Comparison of ENCODE assay signal across 7 cellular contexts in the genomic region with DNA sequence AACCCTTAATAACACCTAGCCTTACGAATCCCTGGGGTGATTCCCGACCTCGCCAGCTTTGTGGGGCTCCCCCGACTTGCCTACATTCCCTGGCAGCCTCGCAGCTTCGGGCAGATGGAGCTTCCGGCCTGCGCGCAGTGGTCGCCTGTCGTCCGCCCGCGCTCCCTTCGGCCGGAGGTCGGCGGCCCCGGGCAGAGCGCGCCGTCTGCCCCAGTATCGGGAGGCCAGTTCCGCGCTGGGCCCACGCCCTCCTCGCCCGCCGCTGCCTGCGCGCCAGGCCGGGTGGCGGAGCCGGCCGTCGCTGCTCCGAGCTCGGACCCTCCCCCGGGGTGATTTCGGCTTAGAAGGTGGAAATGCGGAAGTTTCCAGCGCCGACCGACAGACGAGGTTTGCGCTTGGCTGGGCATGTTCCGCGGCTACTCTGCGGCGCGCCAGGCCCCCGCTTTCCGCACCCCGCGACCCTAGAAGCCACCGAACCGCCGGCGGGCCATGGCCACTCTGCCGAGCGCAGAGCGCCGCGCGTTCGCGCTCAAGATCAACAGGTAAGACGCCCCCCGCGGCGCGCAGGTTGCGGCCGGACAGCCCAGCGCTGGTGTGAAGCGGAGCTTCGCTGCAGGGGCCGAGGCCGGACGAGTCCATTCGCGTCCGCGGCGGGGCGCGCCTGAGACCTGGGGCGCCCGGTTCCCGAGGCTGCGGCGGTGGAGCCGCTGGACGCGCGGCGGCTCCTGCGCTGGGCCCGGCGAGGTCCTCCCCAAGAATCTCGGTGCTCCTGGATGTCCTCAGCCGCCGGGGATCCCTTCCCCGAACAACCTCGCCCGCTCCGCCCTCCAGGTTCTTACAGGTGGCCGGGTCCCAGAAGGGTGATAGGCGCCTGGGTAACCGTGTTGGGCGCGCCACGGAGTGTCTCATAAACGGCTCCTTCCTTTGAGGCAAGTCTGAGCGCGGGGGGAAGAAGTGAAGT. TPM values are rescaled to one million over a fixed set of nuclear protein-coding genes. Genes with fewer than 3 reads are reported as not detected.
A peak's percentile ranks its signal among the peaks of the same experiment; 100 is the strongest.
DNase-seq lines count a peak whose midpoint lies in the region; ATAC-seq and TF ChIP-seq lines count a peak whose summit lies in the region.

A gene (plus strand): TSS at position 378 of the 961 bp plus-strand sequence. CDS start 112 bp downstream, at position 490.

- H3K36me3 ChIP-seq in fibroblast of lung (ENCODE audit: control insufficient read depth, insufficient read depth, low read length) (no peaks in the 10 kb centered on the region), neuron (ENCODE audit: insufficient read depth, low read length) (no peaks in the 10 kb centered on the region)

- H3K9me3 ChIP-seq in fibroblast of lung (ENCODE audit: control insufficient read depth, insufficient read depth, low read depth, low read length) (no peaks in the 10 kb centered on the region), neuron (ENCODE audit: low read length) (no peaks in the 10 kb centered on the region)

- peak within 1 kb of the TSS; percentile 10 for H2AFZ ChIP-seq in fibroblast of lung (ENCODE audit: low read length)
- peak within 1 kb of the TSS; percentile 87 for H2AFZ ChIP-seq in neuron (ENCODE audit: low read depth, low read length)

- H3K79me2 ChIP-seq in fibroblast of lung (ENCODE audit: control insufficient read depth, insufficient read depth, low read length) = no peaks in the 10 kb centered on the region

- peak; percentile 77 for ATAC-seq in GM18519 (IDR thresholded peaks at IDR 0.05; ENCODE audit: low FRiP score, unreplicated experiment)
- ATAC-seq in HG02870 (IDR thresholded peaks at IDR 0.05; ENCODE audit: unreplicated experiment) = peak; percentile 71

- H3K4me1 ChIP-seq in fibroblast of lung (ENCODE audit: control insufficient read depth, extremely low read depth, insufficient read depth, low read length) (no peaks in the 10 kb centered on the region), neuron (ENCODE audit: insufficient read depth, low read length) (no peaks in the 10 kb centered on the region)

- peak within 1 kb of the TSS; percentile 16 to 47 (median 23) for H3K4me3 ChIP-seq in fibroblast of lung (replicated peaks in 1 of 4; ENCODE audit: control extremely low read depth in 1 of 4, insufficient read depth in 1 of 4, low read depth in 3 of 4, low read length in 4 of 4)
- peak within 1 kb of the TSS; percentile 46 for H3K4me3 ChIP-seq in neuron (ENCODE audit: low read length)

- H3K27ac ChIP-seq in fibroblast of lung (ENCODE audit: insufficient read depth, low read length) (no peak within 1 kb of the TSS), temporal lobe (ENCODE audit: low read depth, low read length) (peak within 1 kb of the TSS; percentile 36)

- no peak for TF ChIP-seq CTCF in fibroblast of lung (conservative IDR thresholded peaks at IDR 0.05 in 1 of 2, IDR thresholded peaks at IDR 0.05 in 1 of 2; ENCODE audit: low read depth in 1 of 2, low read length in 2 of 2)

- no peaks in the 10 kb centered on the region for H4K20me1 ChIP-seq in fibroblast of lung (ENCODE audit: control insufficient read depth, extremely low read depth, insufficient read depth, low read length)

- peak within 1 kb of the TSS; percentile 38 for H3K4me2 ChIP-seq in fibroblast of lung (ENCODE audit: extremely low read depth, insufficient read depth, low read length)

- peaks cover 14% of the 10 kb centered on the region for H3K27me3 ChIP-seq in fibroblast of lung (ENCODE audit: control insufficient read depth, insufficient read depth, low read length)
- H3K27me3 ChIP-seq in neuron (ENCODE audit: insufficient read depth, low read length) = peaks cover 66% of the 10 kb centered on the region

- no peak within 1 kb of the TSS for H3K9ac ChIP-seq in fibroblast of lung (ENCODE audit: insufficient read depth, low read length)

- DNase-seq in NCI-H526 (lab: John Stamatoyannopoulos, UW) = peak; percentile 18 to 84
- DNase-seq in activated T-cell treated with anti-CD3 and anti-CD28 coated beads for 24 hours (ENCODE audit: low read depth) = peak; percentile 27
- DNase-seq in fibroblast of lung (ENCODE audit: low read depth in 2 of 2) = peak in 1 of 2 donors; percentile 30

RNA-seq across cellular contexts. Expression of the gene that starts here (rescaled TPM):
- total RNA-seq in fibroblast of lung = under 0.01 TPM in 2 replicates
- 0.08 TPM in 1 of 2 replicates, not detected in the other for polyA plus RNA-seq in fibroblast of lung
- polyA plus RNA-seq in fibroblast of lung (2012) = 0.10 TPM in 1 of 2 replicates, not detected in the other
- polyA minus RNA-seq in fibroblast of lung (ENCODE audit: low replicate concordance) = 3.1 TPM in 1 of 2 replicates, not detected in the other
- 3.4 TPM for total RNA-seq in temporal lobe
